8 cellular contexts compared by ENCODE assay signal in the genomic region with DNA sequence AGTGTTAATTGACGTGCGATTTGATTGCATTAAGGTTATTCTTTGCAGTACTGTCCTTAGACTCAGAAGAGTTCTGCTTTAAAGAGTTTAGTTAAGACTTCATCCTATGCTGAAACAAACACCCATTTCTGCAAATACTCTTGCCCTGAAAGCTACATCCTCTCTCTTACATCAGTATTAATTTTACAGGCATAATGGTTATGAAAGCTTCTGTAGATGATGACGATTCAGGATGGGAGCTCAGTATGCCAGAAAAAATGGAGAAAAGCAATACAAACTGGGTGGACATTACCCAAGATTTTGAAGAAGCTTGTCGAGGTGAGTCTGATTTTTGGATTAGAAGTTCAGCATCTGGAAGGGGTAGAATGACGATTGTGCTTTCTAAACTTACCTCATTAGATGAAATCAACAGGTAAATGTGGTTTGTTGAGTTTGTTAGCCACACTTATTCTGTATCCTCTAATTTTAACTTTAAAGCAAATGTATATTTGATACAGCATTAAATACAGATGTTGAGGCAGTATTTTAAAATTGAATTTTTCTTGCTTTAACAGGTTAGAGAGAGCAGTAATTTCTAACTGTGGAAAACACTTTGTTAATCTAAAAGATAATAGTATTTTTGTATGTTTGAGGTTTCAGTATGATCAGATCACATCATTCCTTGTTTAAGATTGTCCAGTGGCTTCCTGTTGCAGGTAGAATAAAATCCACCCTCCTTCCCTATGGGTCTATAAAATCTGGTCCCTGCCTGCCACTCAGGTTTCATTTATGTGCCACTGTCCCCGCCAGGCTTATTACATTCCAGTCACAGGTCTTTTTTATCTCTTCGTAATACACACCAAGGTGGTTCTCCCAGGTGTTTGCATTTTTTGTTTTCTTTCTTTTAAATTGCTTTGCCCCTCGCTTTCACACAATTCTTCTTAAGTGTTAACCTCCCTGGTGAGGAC. TPM values are rescaled to one million over a fixed set of nuclear protein-coding genes. Genes with fewer than 3 reads are reported as not detected.
DNase-seq lines count a peak whose midpoint lies in the region; ATAC-seq and TF ChIP-seq lines count a peak whose summit lies in the region.

No MANE protein-coding gene starts in this region.

- peaks cover 21% of the 10 kb centered on the region for H3K36me3 Mint-ChIP-seq in activated naive CD4-positive, alpha-beta T cell treated with anti-CD3 and anti-CD28 coated beads for 36 hours (ENCODE audit: low read depth)
- H3K36me3 Mint-ChIP-seq in activated naive CD4-positive, alpha-beta T cell treated with anti-CD3 and anti-CD28 coated beads, Interleukin-2, amount 50 U/mL, for 72 hours = peaks cover 0 to 18% of the 10 kb centered on the region in 2 donors
- H3K36me3 Mint-ChIP-seq in type B pancreatic cell = peaks cover 25% of the 10 kb centered on the region

- H3K27me3 Mint-ChIP-seq in activated naive CD4-positive, alpha-beta T cell treated with anti-CD3 and anti-CD28 coated beads for 36 hours (ENCODE audit: low read depth) = no peaks in the 10 kb centered on the region
- no peaks in the 10 kb centered on the region for H3K27me3 Mint-ChIP-seq in type B pancreatic cell

- TF ChIP-seq POLR2A in adrenal gland (IDR thresholded peaks at IDR 0.05) = no peak

- peak overlapping the region; percentile 28 for H3K27ac Mint-ChIP-seq in activated naive CD4-positive, alpha-beta T cell treated with anti-CD3 and anti-CD28 coated beads for 36 hours
- peak overlapping the region in 1 of 2 donors; percentile 92 for H3K27ac Mint-ChIP-seq in activated naive CD4-positive, alpha-beta T cell treated with anti-CD3 and anti-CD28 coated beads, Interleukin-2, amount 50 U/mL, for 72 hours
- H3K27ac Mint-ChIP-seq in type B pancreatic cell = no peak overlapping the region

- H3K36me3 ChIP-seq in adrenal gland (replicated peaks in 1 of 2) = peaks cover 0 to 12% of the 10 kb centered on the region in 2 donors

- no peak for DNase-seq in activated naive CD4-positive, alpha-beta T cell treated with anti-CD3 and anti-CD28 coated beads for 36 hours
- no peak for DNase-seq in activated naive CD4-positive, alpha-beta T cell treated with anti-CD3 and anti-CD28 coated beads, Interleukin-2, amount 50 U/mL, for 72 hours (ENCODE audit: low spot score in 2 of 2)
- DNase-seq in adrenal gland (no peak), left kidney (ENCODE audit: low read depth, low spot score) (peak; percentile 31), type B pancreatic cell (ENCODE audit: extremely low spot score, unreplicated experiment) (no peak), 8988T (no peak), NCI-H446 (lab: John Stamatoyannopoulos, UW) (no peak)

- CTCF ChIA-PET in activated naive CD4-positive, alpha-beta T cell treated with anti-CD3 and anti-CD28 coated beads for 36 hours (lab: Charles Lee) = no interaction called here

- peak overlapping the region; percentile 65 to 99 (median 91) for H3K4me3 ChIP-seq in adrenal gland

- WGBS in adrenal gland, 4 donors = 45 to 49% (median 47%) methylated on average over 8 of the region's 8 CpGs

- H3K27ac ChIP-seq in adrenal gland = peak overlapping the region in 4 of 5 donors; percentile 80 to 98 (median 88)

- intact Hi-C loops in activated naive CD4-positive, alpha-beta T cell treated with anti-CD3 and anti-CD28 coated beads for 36 hours (cut with micrococcal nuclease) = loop anchor here (1.0 to 5.0 kb wide), 7 partner anchors 137 to 1962 kb away; partner anchors contain the start of genes GAS1, GOLM1, HNRNPK and ISCA1
- intact Hi-C loops in adrenal gland (cut with DNase I) = no loop called here

- ATAC-seq in activated naive CD4-positive, alpha-beta T cell treated with anti-CD3 and anti-CD28 coated beads, Interleukin-2, amount 50 U/mL, for 72 hours = no peak
- no peak for ATAC-seq in GM19455 (IDR thresholded peaks at IDR 0.05; ENCODE audit: unreplicated experiment)

- no peaks in the 10 kb centered on the region for H3K27me3 ChIP-seq in adrenal gland

- peaks cover 26% of the 10 kb centered on the region for H3K4me1 Mint-ChIP-seq in activated naive CD4-positive, alpha-beta T cell treated with anti-CD3 and anti-CD28 coated beads for 36 hours (ENCODE audit: low read depth)
- H3K4me1 Mint-ChIP-seq in type B pancreatic cell (ENCODE audit: unreplicated experiment) = peaks cover 11% of the 10 kb centered on the region

- H3K4me3 Mint-ChIP-seq in activated naive CD4-positive, alpha-beta T cell treated with anti-CD3 and anti-CD28 coated beads for 36 hours = peak overlapping the region; percentile 82
- H3K4me3 Mint-ChIP-seq in type B pancreatic cell = peak overlapping the region; percentile 97

- H3K4me1 ChIP-seq in adrenal gland (replicated peaks in 1 of 2) = peaks cover 3 to 40% of the 10 kb centered on the region in 2 donors

- H3K9me3 ChIP-seq in adrenal gland (replicated peaks in 1 of 3) = no peaks in the 10 kb centered on the region

- TF ChIP-seq CTCF in adrenal gland (IDR thresholded peaks at IDR 0.05) = no peak
- no peak for TF ChIP-seq CTCF in type B pancreatic cell (conservative IDR thresholded peaks at IDR 0.05)

- H3K9me3 Mint-ChIP-seq in activated naive CD4-positive, alpha-beta T cell treated with anti-CD3 and anti-CD28 coated beads for 36 hours = no peaks in the 10 kb centered on the region
- no peaks in the 10 kb centered on the region for H3K9me3 Mint-ChIP-seq in activated naive CD4-positive, alpha-beta T cell treated with anti-CD3 and anti-CD28 coated beads, Interleukin-2, amount 50 U/mL, for 72 hours
- H3K9me3 Mint-ChIP-seq in type B pancreatic cell = peaks cover 5% of the 10 kb centered on the region

RNA-seq across cellular contexts. Expression of gene NAA35, which starts 1.3 kb away (rescaled TPM):
- 10 to 100 TPM; 14.2 to 14.6 TPM for total RNA-seq in activated naive CD4-positive, alpha-beta T cell treated with anti-CD3 and anti-CD28 coated beads for 36 hours
- total RNA-seq in activated naive CD4-positive, alpha-beta T cell treated with anti-CD3 and anti-CD28 coated beads, Interleukin-2, amount 50 U/mL, for 72 hours = 10 to 100 TPM; 23.2 to 28.7 TPM
- total RNA-seq in adrenal gland (10 to 100 TPM; 15.3 to 29.1 (median 23.8) TPM), type B pancreatic cell (ENCODE audit: low replicate concordance) (32.9 and 35.7 TPM in 2 replicates)
- 10 to 100 TPM in 1 of 3 donors, 1 to 10 TPM in 2; 8.4 to 33.4 (median 9.8) TPM for polyA plus RNA-seq in adrenal gland
